In the genomic region with DNA sequence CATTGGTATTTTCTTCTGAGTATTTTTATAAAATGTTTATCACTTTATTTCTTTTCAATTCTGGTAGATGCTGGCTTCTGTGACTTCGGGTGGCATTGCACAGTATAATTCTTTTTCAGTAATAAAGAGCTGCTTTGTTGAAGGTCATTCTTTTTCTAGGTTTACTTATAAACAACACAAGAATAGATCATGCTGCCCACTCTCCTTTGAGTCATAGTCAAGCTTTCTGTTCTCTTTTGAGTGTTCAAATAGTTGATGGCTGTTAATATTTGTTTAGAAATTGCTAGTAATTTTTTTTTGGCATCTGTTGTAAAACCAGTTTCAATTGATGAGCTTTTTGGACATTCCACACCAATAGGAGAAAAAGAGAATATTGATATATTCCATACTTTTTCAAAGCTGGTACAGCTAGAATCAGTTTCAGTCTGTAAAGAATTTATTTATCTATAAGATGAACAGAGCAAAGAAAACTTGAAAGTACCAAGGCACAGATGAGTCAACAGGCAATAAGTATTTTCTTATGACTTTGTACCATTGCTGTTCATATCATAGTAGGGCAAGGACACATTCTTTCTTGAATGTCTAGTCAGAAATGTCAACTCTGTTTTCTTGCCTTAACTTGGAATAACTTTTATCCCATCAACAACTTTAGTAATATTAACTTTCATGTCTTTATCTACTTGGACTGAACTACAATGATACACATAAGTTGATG, we compare ENCODE assay signal across 21 cellular contexts.
DNase-seq lines count a peak whose midpoint lies in the region; ATAC-seq lines count a peak whose summit lies in the region.
"Had no signal": no experiment of that assay in that cellular context is flagged by ENCODE, and none has a peak within 500 bp of the region (broad histone marks: within the 10 kb centered on the region; RNA-seq: fewer than 3 reads in every experiment).

No MANE protein-coding gene starts in this region.

- H3K4me1 Mint-ChIP-seq in naive thymus-derived CD8-positive, alpha-beta T cell = no peaks in the 10 kb centered on the region
- H3K4me1 Mint-ChIP-seq: activated naive CD4-positive, alpha-beta T cell treated with anti-CD3 and anti-CD28 coated beads, Interleukin-2, amount 50 U/mL, for 24 hours; CD4-positive, CD25-positive, alpha-beta regulatory T cell; T-helper 17 cell had no signal

- DNase-seq in naive thymus-derived CD8-positive, alpha-beta T cell = no peak
- no peak for DNase-seq in islet precursor cell
- DNase-seq: ACHN; activated CD8-positive, alpha-beta T cell treated with anti-CD3 and anti-CD28 coated beads for 36 hours; activated T-cell treated with anti-CD3 and anti-CD28 coated beads, Interleukin-2, amount 50 U/mL, for 48 hours; CD4-positive, CD25-positive, alpha-beta regulatory T cell; DMS53; mammary epithelial cell; NCI-H1436 treated with DMSO at 0.1 percent for 48 hours; ovary; PC-9; stimulated activated CD4-positive, alpha-beta T cell treated with anti-CD3 and anti-CD28 coated beads, Interleukin-1b, Interleukin-23, amount 100 ng/mL, for 48 hours; stomach; T-helper 17 cell had no signal

- POLR2A ChIA-PET in naive thymus-derived CD8-positive, alpha-beta T cell (lab: Charles Lee) = no interaction called here

- H3K36me3 Mint-ChIP-seq in naive thymus-derived CD8-positive, alpha-beta T cell = no peaks in the 10 kb centered on the region
- H3K36me3 Mint-ChIP-seq: activated naive CD4-positive, alpha-beta T cell treated with anti-CD3 and anti-CD28 coated beads, Interleukin-2, amount 50 U/mL, for 24 hours; CD4-positive, CD25-positive, alpha-beta regulatory T cell had no signal

- H3K9me3 Mint-ChIP-seq in naive thymus-derived CD8-positive, alpha-beta T cell = peaks cover 0 to 19% (median 3%) of the 10 kb centered on the region in 9 donors
- H3K9me3 Mint-ChIP-seq: activated CD8-positive, alpha-beta T cell treated with anti-CD3 and anti-CD28 coated beads for 36 hours had no signal

- H3K4me3 Mint-ChIP-seq in naive thymus-derived CD8-positive, alpha-beta T cell = no peak overlapping the region
- H3K4me3 Mint-ChIP-seq: activated CD8-positive, alpha-beta T cell treated with anti-CD3 and anti-CD28 coated beads for 36 hours; activated naive CD4-positive, alpha-beta T cell treated with anti-CD3 and anti-CD28 coated beads, Interleukin-2, amount 50 U/mL, for 24 hours; CD4-positive, CD25-positive, alpha-beta regulatory T cell; T-helper 17 cell had no signal

- no peak overlapping the region for H3K27ac Mint-ChIP-seq in naive thymus-derived CD8-positive, alpha-beta T cell
- H3K27ac Mint-ChIP-seq: activated CD8-positive, alpha-beta T cell treated with anti-CD3 and anti-CD28 coated beads for 36 hours; activated naive CD4-positive, alpha-beta T cell treated with anti-CD3 and anti-CD28 coated beads, Interleukin-2, amount 50 U/mL, for 24 hours; CD4-positive, CD25-positive, alpha-beta regulatory T cell; T-helper 17 cell had no signal

- no peaks in the 10 kb centered on the region for H3K27me3 Mint-ChIP-seq in naive thymus-derived CD8-positive, alpha-beta T cell
- H3K27me3 Mint-ChIP-seq: activated CD8-positive, alpha-beta T cell treated with anti-CD3 and anti-CD28 coated beads for 36 hours; activated naive CD4-positive, alpha-beta T cell treated with anti-CD3 and anti-CD28 coated beads, Interleukin-2, amount 50 U/mL, for 24 hours; CD4-positive, CD25-positive, alpha-beta regulatory T cell; T-helper 17 cell had no signal

- ATAC-seq in GM18858 (IDR thresholded peaks at IDR 0.05; ENCODE audit: unreplicated experiment) (peak; percentile 71), GM19467 (IDR thresholded peaks at IDR 0.05; ENCODE audit: unreplicated experiment) (peak; percentile 52), HG02852 (IDR thresholded peaks at IDR 0.05; ENCODE audit: unreplicated experiment) (peak; percentile 80), HG03378 (IDR thresholded peaks at IDR 0.05; ENCODE audit: unreplicated experiment) (peak; percentile 80), GM19397 (IDR thresholded peaks at IDR 0.05; ENCODE audit: unreplicated experiment) (no peak), GM21723 (IDR thresholded peaks at IDR 0.05; ENCODE audit: unreplicated experiment) (no peak)
- no peak for ATAC-seq in naive thymus-derived CD8-positive, alpha-beta T cell
- ATAC-seq: activated CD8-positive, alpha-beta T cell treated with anti-CD3 and anti-CD28 coated beads for 36 hours; T-helper 17 cell had no signal

Comparison
In these comparisons a context has a peak if more than half of its experiments do, and no peak if none do; other contexts are left out.
1. ATAC-seq: peak in GM18858 (single experiment), GM19467 (single experiment), HG02852 (single experiment) and HG03378 (single experiment); none in GM19397 (single experiment), naive thymus-derived CD8-positive, alpha-beta T cell (0 of 2) and GM21723 (single experiment).